In the genomic region with DNA sequence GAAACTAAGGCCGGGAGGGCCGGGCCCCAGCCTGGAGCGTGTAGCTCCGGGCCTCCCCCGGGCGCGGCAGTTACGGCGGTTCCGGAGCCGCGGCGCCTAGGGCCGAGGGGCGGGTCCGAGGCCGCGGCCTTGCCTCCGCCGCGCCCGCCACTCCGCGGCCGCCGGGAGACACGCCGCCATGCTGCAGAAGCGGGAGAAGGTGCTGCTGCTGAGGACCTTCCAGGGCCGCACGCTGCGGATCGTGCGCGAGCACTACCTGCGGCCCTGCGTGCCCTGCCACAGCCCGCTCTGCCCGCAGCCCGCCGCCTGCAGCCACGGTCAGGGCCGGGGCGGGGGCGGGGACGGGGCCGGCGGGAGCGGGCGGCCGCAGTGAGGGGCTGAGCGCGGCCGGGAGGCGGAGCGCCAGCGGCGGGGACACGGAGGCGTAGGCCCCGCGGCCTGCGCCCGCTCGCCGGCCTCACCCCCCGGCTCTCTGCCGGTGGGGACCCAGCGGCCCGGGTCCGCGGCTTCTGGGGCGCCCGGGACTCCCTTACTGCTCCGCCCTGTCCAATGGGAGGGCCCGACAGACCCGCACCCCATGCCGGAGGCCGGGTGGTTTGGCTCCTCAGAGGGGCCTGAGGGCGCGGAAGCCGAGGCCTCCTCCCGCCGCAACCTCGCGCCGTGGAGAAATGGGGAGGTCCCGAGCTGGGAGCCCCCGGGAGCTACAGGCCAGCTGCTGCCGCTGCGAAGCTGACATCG, we compare ENCODE assay signal across 1 cellular context.
A peak's percentile ranks its signal among the peaks of the same experiment; 100 is the strongest.
TF ChIP-seq lines count a peak whose summit lies in the region.

A gene (plus strand): TSS at position 150 of the 738 bp plus-strand sequence. CDS start 29 bp downstream, at position 179.

TF ChIP-seq in K562, 482 proteins besides CTCF, POLR2A, EP300 and RAD21 (continued from another document and continues in another):
- TF ChIP-seq NR2C1 (IDR thresholded peaks at IDR 0.05) (no peak), NR2C1 (tag; IDR thresholded peaks at IDR 0.05) (0 out of 2 replicates have a peak, but pooled peaks have one; percentile 13), PHF20 (IDR thresholded peaks at IDR 0.05; ENCODE audit: partially characterized antibody) (no peak), CSDE1 (IDR thresholded peaks at IDR 0.05) (no peak), SIRT6 (IDR thresholded peaks at IDR 0.05; ENCODE audit: low read depth, low read length) (no peak), ILF3 (IDR thresholded peaks at IDR 0.05; ENCODE audit: borderline replicate concordance) (peak; percentile 20; the same call in 1 of the 2 replicates), CCNT2 (IDR thresholded peaks at IDR 0.05; ENCODE audit: borderline replicate concordance, extremely low read depth, insufficient read length, low read depth, low read length) (peak; percentile 42), PML (IDR thresholded peaks at IDR 0.05; ENCODE audit: low read length) (no peak), KAT7 (CRISPR knock-in tag; IDR thresholded peaks at IDR 0.05; ENCODE audit: borderline replicate concordance) (no peak), U2AF1 (optimal IDR thresholded peaks at IDR 0.05; ENCODE audit: low read depth, low read length) (no peak), SP1 (CRISPR knock-in tag; IDR thresholded peaks at IDR 0.05) (no peak), CBFA2T3 (IDR thresholded peaks at IDR 0.05) (no peak), CHD1 (IDR thresholded peaks at IDR 0.05; ENCODE audit: low read length) (peak; percentile 62), WHSC1 (IDR thresholded peaks at IDR 0.05; ENCODE audit: low read length) (no peak), MED1 (CRISPR knock-in tag; IDR thresholded peaks at IDR 0.05; ENCODE audit: borderline replicate concordance) (no peak), HNRNPUL1 (IDR thresholded peaks at IDR 0.05; ENCODE audit: low read length) (no peak), TAF1 (IDR thresholded peaks at IDR 0.05; ENCODE audit: control insufficient read depth, extremely low read depth, insufficient read depth, low read length, severe bottlenecking) (peak; percentile 43), TCF7 (IDR thresholded peaks at IDR 0.05; ENCODE audit: borderline replicate concordance) (no peak), RBM34 (IDR thresholded peaks at IDR 0.05; ENCODE audit: borderline replicate concordance, insufficient read depth, low read length) (no peak), POLR2B (IDR thresholded peaks at IDR 0.05; ENCODE audit: low read depth, partially characterized antibody) (no peak), ZNF263 (CRISPR knock-in tag; IDR thresholded peaks at IDR 0.05; ENCODE audit: borderline replicate concordance) (no peak; the same call in 1 of the 2 replicates), ZKSCAN3 (CRISPR knock-in tag; IDR thresholded peaks at IDR 0.05) (no peak), SIN3A (IDR thresholded peaks at IDR 0.05; ENCODE audit: borderline replicate concordance in 2 of 2, control insufficient read depth in 1 of 2, low read depth in 2 of 2, low read length in 2 of 2) (peak; percentile 5 to 62; a peak in 1 of 4 replicates), SPI1 (IDR thresholded peaks at IDR 0.05; ENCODE audit: borderline replicate concordance, low read depth, low read length) (no peak), POLR3A (IDR thresholded peaks at IDR 0.05; ENCODE audit: borderline replicate concordance, extremely low read depth, insufficient read depth, insufficient read length) (no peak), RBM15 (IDR thresholded peaks at IDR 0.05; ENCODE audit: insufficient read depth, low read length) (no peak), HDAC1 (IDR thresholded peaks at IDR 0.05) (peak in 1 of 2 experiments; percentile 46; a peak in 1 of 4 replicates), EZH2 (IDR thresholded peaks at IDR 0.05; ENCODE audit: borderline replicate concordance, low read depth, low read length) (no peak), SUPT5H (IDR thresholded peaks at IDR 0.05) (no peak), HEY1 (CRISPR knock-in tag; IDR thresholded peaks at IDR 0.05; ENCODE audit: borderline replicate concordance) (no peak), BDP1 (IDR thresholded peaks at IDR 0.05; ENCODE audit: insufficient read depth, insufficient read length) (no peak), HDAC6 (IDR thresholded peaks at IDR 0.05; ENCODE audit: low read depth, low read length) (no peak), EHMT2 (IDR thresholded peaks at IDR 0.05) (no peak), DACH1 (IDR thresholded peaks at IDR 0.05; ENCODE audit: partially characterized antibody) (no peak), MTA1 (IDR thresholded peaks at IDR 0.05; ENCODE audit: borderline replicate concordance) (no peak), NCOA6 (IDR thresholded peaks at IDR 0.05) (no peak), PPARD (CRISPR knock-in tag; IDR thresholded peaks at IDR 0.05) (no peak), SLC30A9 (CRISPR knock-in tag; IDR thresholded peaks at IDR 0.05) (no peak), MAFG (tag; conservative IDR thresholded peaks at IDR 0.05) (no peak), RBM22 (IDR thresholded peaks at IDR 0.05; ENCODE audit: low read depth, low read length, poor library complexity, severe bottlenecking) (no peak)
- TF ChIP-seq, protein P1, sequence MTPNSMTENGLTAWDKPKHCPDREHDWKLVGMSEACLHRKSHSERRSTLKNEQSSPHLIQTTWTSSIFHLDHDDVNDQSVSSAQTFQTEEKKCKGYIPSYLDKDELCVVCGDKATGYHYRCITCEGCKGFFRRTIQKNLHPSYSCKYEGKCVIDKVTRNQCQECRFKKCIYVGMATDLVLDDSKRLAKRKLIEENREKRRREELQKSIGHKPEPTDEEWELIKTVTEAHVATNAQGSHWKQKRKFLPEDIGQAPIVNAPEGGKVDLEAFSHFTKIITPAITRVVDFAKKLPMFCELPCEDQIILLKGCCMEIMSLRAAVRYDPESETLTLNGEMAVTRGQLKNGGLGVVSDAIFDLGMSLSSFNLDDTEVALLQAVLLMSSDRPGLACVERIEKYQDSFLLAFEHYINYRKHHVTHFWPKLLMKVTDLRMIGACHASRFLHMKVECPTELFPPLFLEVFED (CRISPR knock-in tag; conservative IDR thresholded peaks at IDR 0.05) = no peak
- TF ChIP-seq, protein P2, sequence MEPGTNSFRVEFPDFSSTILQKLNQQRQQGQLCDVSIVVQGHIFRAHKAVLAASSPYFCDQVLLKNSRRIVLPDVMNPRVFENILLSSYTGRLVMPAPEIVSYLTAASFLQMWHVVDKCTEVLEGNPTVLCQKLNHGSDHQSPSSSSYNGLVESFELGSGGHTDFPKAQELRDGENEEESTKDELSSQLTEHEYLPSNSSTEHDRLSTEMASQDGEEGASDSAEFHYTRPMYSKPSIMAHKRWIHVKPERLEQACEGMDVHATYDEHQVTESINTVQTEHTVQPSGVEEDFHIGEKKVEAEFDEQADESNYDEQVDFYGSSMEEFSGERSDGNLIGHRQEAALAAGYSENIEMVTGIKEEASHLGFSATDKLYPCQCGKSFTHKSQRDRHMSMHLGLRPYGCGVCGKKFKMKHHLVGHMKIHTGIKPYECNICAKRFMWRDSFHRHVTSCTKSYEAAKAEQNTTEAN (CRISPR knock-in tag; IDR thresholded peaks at IDR 0.05) = no peak
- TF ChIP-seq, protein P3, sequence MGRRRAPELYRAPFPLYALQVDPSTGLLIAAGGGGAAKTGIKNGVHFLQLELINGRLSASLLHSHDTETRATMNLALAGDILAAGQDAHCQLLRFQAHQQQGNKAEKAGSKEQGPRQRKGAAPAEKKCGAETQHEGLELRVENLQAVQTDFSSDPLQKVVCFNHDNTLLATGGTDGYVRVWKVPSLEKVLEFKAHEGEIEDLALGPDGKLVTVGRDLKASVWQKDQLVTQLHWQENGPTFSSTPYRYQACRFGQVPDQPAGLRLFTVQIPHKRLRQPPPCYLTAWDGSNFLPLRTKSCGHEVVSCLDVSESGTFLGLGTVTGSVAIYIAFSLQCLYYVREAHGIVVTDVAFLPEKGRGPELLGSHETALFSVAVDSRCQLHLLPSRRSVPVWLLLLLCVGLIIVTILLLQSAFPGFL (CRISPR knock-in tag; IDR thresholded peaks at IDR 0.05) = no peak
- TF ChIP-seq, protein P4, sequence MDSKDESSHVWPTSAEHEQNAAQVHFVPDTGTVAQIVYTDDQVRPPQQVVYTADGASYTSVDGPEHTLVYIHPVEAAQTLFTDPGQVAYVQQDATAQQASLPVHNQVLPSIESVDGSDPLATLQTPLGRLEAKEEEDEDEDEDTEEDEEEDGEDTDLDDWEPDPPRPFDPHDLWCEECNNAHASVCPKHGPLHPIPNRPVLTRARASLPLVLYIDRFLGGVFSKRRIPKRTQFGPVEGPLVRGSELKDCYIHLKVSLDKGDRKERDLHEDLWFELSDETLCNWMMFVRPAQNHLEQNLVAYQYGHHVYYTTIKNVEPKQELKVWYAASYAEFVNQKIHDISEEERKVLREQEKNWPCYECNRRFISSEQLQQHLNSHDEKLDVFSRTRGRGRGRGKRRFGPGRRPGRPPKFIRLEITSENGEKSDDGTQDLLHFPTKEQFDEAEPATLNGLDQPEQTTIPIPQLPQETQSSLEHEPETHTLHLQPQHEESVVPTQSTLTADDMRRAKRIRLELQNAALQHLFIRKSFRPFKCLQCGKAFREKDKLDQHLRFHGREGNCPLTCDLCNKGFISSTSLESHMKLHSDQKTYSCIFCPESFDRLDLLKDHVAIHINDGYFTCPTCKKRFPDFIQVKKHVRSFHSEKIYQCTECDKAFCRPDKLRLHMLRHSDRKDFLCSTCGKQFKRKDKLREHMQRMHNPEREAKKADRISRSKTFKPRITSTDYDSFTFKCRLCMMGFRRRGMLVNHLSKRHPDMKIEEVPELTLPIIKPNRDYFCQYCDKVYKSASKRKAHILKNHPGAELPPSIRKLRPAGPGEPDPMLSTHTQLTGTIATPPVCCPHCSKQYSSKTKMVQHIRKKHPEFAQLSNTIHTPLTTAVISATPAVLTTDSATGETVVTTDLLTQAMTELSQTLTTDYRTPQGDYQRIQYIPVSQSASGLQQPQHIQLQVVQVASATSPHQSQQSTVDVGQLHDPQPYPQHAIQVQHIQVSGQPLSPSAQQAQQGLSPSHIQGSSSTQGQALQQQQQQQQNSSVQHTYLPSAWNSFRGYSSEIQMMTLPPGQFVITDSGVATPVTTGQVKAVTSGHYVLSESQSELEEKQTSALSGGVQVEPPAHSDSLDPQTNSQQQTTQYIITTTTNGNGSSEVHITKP (IDR thresholded peaks at IDR 0.05; ENCODE audit: partially characterized antibody) = peak; percentile 29
- TF ChIP-seq, protein P5, sequence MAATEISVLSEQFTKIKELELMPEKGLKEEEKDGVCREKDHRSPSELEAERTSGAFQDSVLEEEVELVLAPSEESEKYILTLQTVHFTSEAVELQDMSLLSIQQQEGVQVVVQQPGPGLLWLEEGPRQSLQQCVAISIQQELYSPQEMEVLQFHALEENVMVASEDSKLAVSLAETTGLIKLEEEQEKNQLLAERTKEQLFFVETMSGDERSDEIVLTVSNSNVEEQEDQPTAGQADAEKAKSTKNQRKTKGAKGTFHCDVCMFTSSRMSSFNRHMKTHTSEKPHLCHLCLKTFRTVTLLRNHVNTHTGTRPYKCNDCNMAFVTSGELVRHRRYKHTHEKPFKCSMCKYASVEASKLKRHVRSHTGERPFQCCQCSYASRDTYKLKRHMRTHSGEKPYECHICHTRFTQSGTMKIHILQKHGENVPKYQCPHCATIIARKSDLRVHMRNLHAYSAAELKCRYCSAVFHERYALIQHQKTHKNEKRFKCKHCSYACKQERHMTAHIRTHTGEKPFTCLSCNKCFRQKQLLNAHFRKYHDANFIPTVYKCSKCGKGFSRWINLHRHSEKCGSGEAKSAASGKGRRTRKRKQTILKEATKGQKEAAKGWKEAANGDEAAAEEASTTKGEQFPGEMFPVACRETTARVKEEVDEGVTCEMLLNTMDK (IDR thresholded peaks at IDR 0.05; ENCODE audit: borderline replicate concordance, insufficient read depth, low read depth, low read length, poor library complexity, severe bottlenecking) = peak; percentile 1
- TF ChIP-seq, protein P6, sequence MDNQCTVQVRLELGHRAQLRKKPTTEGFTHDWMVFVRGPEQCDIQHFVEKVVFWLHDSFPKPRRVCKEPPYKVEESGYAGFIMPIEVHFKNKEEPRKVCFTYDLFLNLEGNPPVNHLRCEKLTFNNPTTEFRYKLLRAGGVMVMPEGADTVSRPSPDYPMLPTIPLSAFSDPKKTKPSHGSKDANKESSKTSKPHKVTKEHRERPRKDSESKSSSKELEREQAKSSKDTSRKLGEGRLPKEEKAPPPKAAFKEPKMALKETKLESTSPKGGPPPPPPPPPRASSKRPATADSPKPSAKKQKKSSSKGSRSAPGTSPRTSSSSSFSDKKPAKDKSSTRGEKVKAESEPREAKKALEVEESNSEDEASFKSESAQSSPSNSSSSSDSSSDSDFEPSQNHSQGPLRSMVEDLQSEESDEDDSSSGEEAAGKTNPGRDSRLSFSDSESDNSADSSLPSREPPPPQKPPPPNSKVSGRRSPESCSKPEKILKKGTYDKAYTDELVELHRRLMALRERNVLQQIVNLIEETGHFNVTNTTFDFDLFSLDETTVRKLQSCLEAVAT (IDR thresholded peaks at IDR 0.05) = no peak
- TF ChIP-seq, protein P7, sequence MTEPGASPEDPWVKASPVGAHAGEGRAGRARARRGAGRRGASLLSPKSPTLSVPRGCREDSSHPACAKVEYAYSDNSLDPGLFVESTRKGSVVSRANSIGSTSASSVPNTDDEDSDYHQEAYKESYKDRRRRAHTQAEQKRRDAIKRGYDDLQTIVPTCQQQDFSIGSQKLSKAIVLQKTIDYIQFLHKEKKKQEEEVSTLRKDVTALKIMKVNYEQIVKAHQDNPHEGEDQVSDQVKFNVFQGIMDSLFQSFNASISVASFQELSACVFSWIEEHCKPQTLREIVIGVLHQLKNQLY (CRISPR knock-in tag; conservative IDR thresholded peaks at IDR 0.05) = no peak
- TF ChIP-seq, protein P8, sequence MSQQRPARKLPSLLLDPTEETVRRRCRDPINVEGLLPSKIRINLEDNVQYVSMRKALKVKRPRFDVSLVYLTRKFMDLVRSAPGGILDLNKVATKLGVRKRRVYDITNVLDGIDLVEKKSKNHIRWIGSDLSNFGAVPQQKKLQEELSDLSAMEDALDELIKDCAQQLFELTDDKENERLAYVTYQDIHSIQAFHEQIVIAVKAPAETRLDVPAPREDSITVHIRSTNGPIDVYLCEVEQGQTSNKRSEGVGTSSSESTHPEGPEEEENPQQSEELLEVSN (IDR thresholded peaks at IDR 0.05; ENCODE audit: borderline replicate concordance in 1 of 2, extremely low read depth in 1 of 2, insufficient read depth in 1 of 2, insufficient read length in 1 of 2, low read depth in 1 of 2, low read length in 1 of 2, poor library complexity in 1 of 2, severe bottlenecking in 1 of 2) = peak; percentile 27 to 74
- TF ChIP-seq, protein P9, sequence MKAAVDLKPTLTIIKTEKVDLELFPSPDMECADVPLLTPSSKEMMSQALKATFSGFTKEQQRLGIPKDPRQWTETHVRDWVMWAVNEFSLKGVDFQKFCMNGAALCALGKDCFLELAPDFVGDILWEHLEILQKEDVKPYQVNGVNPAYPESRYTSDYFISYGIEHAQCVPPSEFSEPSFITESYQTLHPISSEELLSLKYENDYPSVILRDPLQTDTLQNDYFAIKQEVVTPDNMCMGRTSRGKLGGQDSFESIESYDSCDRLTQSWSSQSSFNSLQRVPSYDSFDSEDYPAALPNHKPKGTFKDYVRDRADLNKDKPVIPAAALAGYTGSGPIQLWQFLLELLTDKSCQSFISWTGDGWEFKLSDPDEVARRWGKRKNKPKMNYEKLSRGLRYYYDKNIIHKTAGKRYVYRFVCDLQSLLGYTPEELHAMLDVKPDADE (conservative IDR thresholded peaks at IDR 0.05; ENCODE audit: control insufficient read depth, low read depth, low read length) = peak; percentile 43; the same call in 1 of the 2 replicates
- TF ChIP-seq, protein P10, sequence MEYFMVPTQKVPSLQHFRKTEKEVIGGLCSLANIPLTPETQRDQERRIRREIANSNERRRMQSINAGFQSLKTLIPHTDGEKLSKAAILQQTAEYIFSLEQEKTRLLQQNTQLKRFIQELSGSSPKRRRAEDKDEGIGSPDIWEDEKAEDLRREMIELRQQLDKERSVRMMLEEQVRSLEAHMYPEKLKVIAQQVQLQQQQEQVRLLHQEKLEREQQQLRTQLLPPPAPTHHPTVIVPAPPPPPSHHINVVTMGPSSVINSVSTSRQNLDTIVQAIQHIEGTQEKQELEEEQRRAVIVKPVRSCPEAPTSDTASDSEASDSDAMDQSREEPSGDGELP (CRISPR knock-in tag; IDR thresholded peaks at IDR 0.05; ENCODE audit: borderline replicate concordance) = no peak
